ENCODE assay signal across 2 cellular contexts in genomic region chr15:66700412-66700801, GRCh38.
TF ChIP-seq lines count a peak whose summit lies in the region.

No MANE protein-coding gene starts in this region.

TF ChIP-seq in A549, 52 proteins besides CTCF, POLR2A, EP300 and RAD21 (continued from another document):
- TF ChIP-seq E2F6 (IDR thresholded peaks at IDR 0.05; ENCODE audit: borderline replicate concordance, low read depth): 0 out of 2 replicates have a peak, but pooled peaks have one; percentile 10
- no peak for TF ChIP-seq EHF (CRISPR knock-in tag; IDR thresholded peaks at IDR 0.05)
- 0 out of 2 replicates have a peak, but pooled peaks have one; percentile 6 for TF ChIP-seq MAX (IDR thresholded peaks at IDR 0.05)

TF ChIP-seq in K562, 482 proteins besides CTCF, POLR2A, EP300 and RAD21 (continued from another document):
- TF ChIP-seq ZNF592 (IDR thresholded peaks at IDR 0.05) (peak; percentile 52; the same call in 1 of the 2 replicates), ATF2 (CRISPR knock-in tag; IDR thresholded peaks at IDR 0.05) (no peak), ATF1 (CRISPR knock-in tag; IDR thresholded peaks at IDR 0.05) (no peak), ATF1 (tag; IDR thresholded peaks at IDR 0.05) (peak; percentile 48; the same call in 1 of the 2 replicates), MGA (IDR thresholded peaks at IDR 0.05) (peak; percentile 49), BHLHE40 (IDR thresholded peaks at IDR 0.05; ENCODE audit: low read length) (peak; percentile 12; the same call in 1 of the 2 replicates), KAT7 (CRISPR knock-in tag; IDR thresholded peaks at IDR 0.05; ENCODE audit: borderline replicate concordance) (0 out of 2 replicates have a peak, but pooled peaks have one; percentile 35), ATF3 (IDR thresholded peaks at IDR 0.05) (peak; percentile 16; the same call in 1 of the 2 replicates), ATF3 (CRISPR knock-in tag; conservative IDR thresholded peaks at IDR 0.05) (no peak), SPI1 (IDR thresholded peaks at IDR 0.05; ENCODE audit: borderline replicate concordance, low read depth, low read length) (0 out of 2 replicates have a peak, but pooled peaks have one; percentile 27), HDAC2 (IDR thresholded peaks at IDR 0.05) (peak; percentile 28; the same call in 1 of the 2 replicates), HNRNPLL (IDR thresholded peaks at IDR 0.05; ENCODE audit: low read depth, low read length, poor library complexity, severe bottlenecking) (no peak)
TF ChIP-seq in K562: peak in this region for 10.
